Comparison of ENCODE assay signal across 8 cellular contexts in genomic region chr1:32894019-32894600, GRCh38. TPM values are rescaled to one million over a fixed set of nuclear protein-coding genes. Genes with fewer than 3 reads are reported as not detected.
DNase-seq lines count a peak whose midpoint lies in the region; ATAC-seq and TF ChIP-seq lines count a peak whose summit lies in the region.

No MANE protein-coding gene starts in this region.

- peaks cover 5% of the 10 kb centered on the region for H3K4me1 Mint-ChIP-seq in activated CD4-positive, alpha-beta memory T cell treated with anti-CD3 and anti-CD28 coated beads, Interleukin-2, amount 10 ng/mL, durations not matched to agents 7 days and 5 days

- no peaks in the 10 kb centered on the region for H3K36me3 ChIP-seq in suprapubic skin
- no peaks in the 10 kb centered on the region for H3K36me3 ChIP-seq in ascending aorta

- H3K27ac ChIP-seq in layer of hippocampus (ENCODE audit: low read depth, low read length), result peak overlapping the region; percentile 46
- no peak overlapping the region for H3K27ac ChIP-seq in suprapubic skin
- no peak overlapping the region for H3K27ac ChIP-seq in ascending aorta

- peak overlapping the region; percentile 36 for H3K4me3 Mint-ChIP-seq in activated CD4-positive, alpha-beta memory T cell treated with anti-CD3 and anti-CD28 coated beads, Interleukin-2, amount 10 ng/mL, durations not matched to agents 7 days and 5 days

- no peak for ATAC-seq in Right ventricle myocardium inferior

- no peak for TF ChIP-seq EP300 in suprapubic skin (IDR thresholded peaks at IDR 0.05)

- WGBS in suprapubic skin, result 67% methylated on average over 4 of the region's 8 CpGs

- TF ChIP-seq POLR2A in suprapubic skin (IDR thresholded peaks at IDR 0.05), result no peak

- H3K9me3 ChIP-seq in suprapubic skin (no peaks in the 10 kb centered on the region), ascending aorta (no peaks in the 10 kb centered on the region)

- DNase-seq in cardiac septum (ENCODE audit: low spot score), result peak; percentile 35
- DNase-seq in Right ventricle myocardium inferior (ENCODE audit: missing footprints), result no peak
- DNase-seq in activated CD4-positive, alpha-beta memory T cell treated with anti-CD3 and anti-CD28 coated beads, Interleukin-2, amount 10 ng/mL, durations not matched to agents 7 days and 5 days, result no peak
- no peak for DNase-seq in suprapubic skin (ENCODE audit: low spot score in 2 of 2)
- DNase-seq in NCI-H748 treated with DMSO at 0.1 percent for 48 hours (lab: John Stamatoyannopoulos, UW), result no peak
- DNase-seq in stimulated activated CD4-positive, alpha-beta T cell treated with anti-CD3 and anti-CD28 coated beads, Interleukin-4, amount 100 ng/mL, for 4 hours, result no peak
- DNase-seq in ascending aorta (ENCODE audit: low spot score in 2 of 2), result no peak

- no peaks in the 10 kb centered on the region for H3K9me3 Mint-ChIP-seq in activated CD4-positive, alpha-beta memory T cell treated with anti-CD3 and anti-CD28 coated beads, Interleukin-2, amount 10 ng/mL, durations not matched to agents 7 days and 5 days

- no peak for TF ChIP-seq CTCF in suprapubic skin (IDR thresholded peaks at IDR 0.05)
- no peak for TF ChIP-seq CTCF in ascending aorta (IDR thresholded peaks at IDR 0.05)

- no peaks in the 10 kb centered on the region for H3K27me3 ChIP-seq in layer of hippocampus (ENCODE audit: control insufficient read depth, insufficient read depth, low read length)
- peaks cover 15% of the 10 kb centered on the region for H3K27me3 ChIP-seq in suprapubic skin
- H3K27me3 ChIP-seq in ascending aorta, result no peaks in the 10 kb centered on the region

- H3K36me3 Mint-ChIP-seq in activated CD4-positive, alpha-beta memory T cell treated with anti-CD3 and anti-CD28 coated beads, Interleukin-2, amount 10 ng/mL, durations not matched to agents 7 days and 5 days (ENCODE audit: low read depth), result no peaks in the 10 kb centered on the region

- CTCF ChIA-PET in activated CD4-positive, alpha-beta memory T cell treated with anti-CD3 and anti-CD28 coated beads, Interleukin-2, amount 10 ng/mL, durations not matched to agents 7 days and 5 days (lab: Charles Lee), result interaction anchor here (0.6 to 1.2 kb wide), 2 partner anchors 10 to 400 kb away, joined by 4 read pairs; no protein-coding TSS in a partner anchor

- H3K4me1 ChIP-seq in suprapubic skin, result peaks cover 16% of the 10 kb centered on the region
- peaks cover 6% of the 10 kb centered on the region in 2 donors for H3K4me1 ChIP-seq in ascending aorta

- H3K4me3 ChIP-seq in suprapubic skin, result peak overlapping the region; percentile 55
- H3K4me3 ChIP-seq in ascending aorta, result peak overlapping the region in 1 of 2 donors; percentile 49

- POLR2A ChIA-PET in activated CD4-positive, alpha-beta memory T cell treated with anti-CD3 and anti-CD28 coated beads, Interleukin-2, amount 10 ng/mL, durations not matched to agents 7 days and 5 days (lab: Charles Lee), result no interaction called here

- no peak overlapping the region for H3K27ac Mint-ChIP-seq in activated CD4-positive, alpha-beta memory T cell treated with anti-CD3 and anti-CD28 coated beads, Interleukin-2, amount 10 ng/mL, durations not matched to agents 7 days and 5 days

- intact Hi-C loops in cardiac septum (cut with DNase I), result no loop called here
- intact Hi-C loops in Right ventricle myocardium inferior (cut with DNase I), result no loop called here
- intact Hi-C loops in ascending aorta (cut with DNase I), result no loop called here

- peaks cover 63% of the 10 kb centered on the region for H3K27me3 Mint-ChIP-seq in activated CD4-positive, alpha-beta memory T cell treated with anti-CD3 and anti-CD28 coated beads, Interleukin-2, amount 10 ng/mL, durations not matched to agents 7 days and 5 days

RNA-seq across cellular contexts. Expression of gene TMEM54, which starts 7.1 kb away (rescaled TPM):
- 17.0 TPM for total RNA-seq in cardiac septum
- total RNA-seq in Right ventricle myocardium inferior, result 10.9 TPM
- not detected for total RNA-seq in activated CD4-positive, alpha-beta memory T cell treated with anti-CD3 and anti-CD28 coated beads, Interleukin-2, amount 10 ng/mL, durations not matched to agents 7 days and 5 days
- total RNA-seq in suprapubic skin, result 100 to 1,000 TPM in 3 of 4 donors, 10 to 100 TPM in 1; 61.9 to 283 (median 228) TPM
- 60.9 TPM for total RNA-seq in ascending aorta

RNA-seq across cellular contexts. Expression of gene HPCA, which starts 7.8 kb away (rescaled TPM):
- total RNA-seq in cardiac septum (not detected), Right ventricle myocardium inferior (not detected), suprapubic skin (not detected), ascending aorta (not detected)
- under 1 TPM; 0.38 to 0.60 TPM for total RNA-seq in activated CD4-positive, alpha-beta memory T cell treated with anti-CD3 and anti-CD28 coated beads, Interleukin-2, amount 10 ng/mL, durations not matched to agents 7 days and 5 days

RNA-seq across cellular contexts. Expression of gene FNDC5, which starts 23.4 kb away (rescaled TPM):
- total RNA-seq in cardiac septum (18.7 TPM), Right ventricle myocardium inferior (139 TPM), suprapubic skin (1 to 10 TPM in 2 of 4 donors, under 1 TPM in 1, not detected in 1; 0.48 to 3.0 (median 1.6) TPM), ascending aorta (8.9 TPM)
- total RNA-seq in activated CD4-positive, alpha-beta memory T cell treated with anti-CD3 and anti-CD28 coated beads, Interleukin-2, amount 10 ng/mL, durations not matched to agents 7 days and 5 days, result not detected

Comparison
In these comparisons a context has a peak if more than half of its experiments do, and no peak if none do; other contexts are left out.
1. RNA of gene TMEM54, which starts 7.1 kb away (total RNA-seq): 61.9 to 283 TPM in suprapubic skin, 60.9 TPM in ascending aorta (single experiment), 17.0 TPM in cardiac septum (single experiment) and 10.9 TPM in Right ventricle myocardium inferior (single experiment); not detected in activated CD4-positive, alpha-beta memory T cell treated with anti-CD3 and anti-CD28 coated beads, Interleukin-2, amount 10 ng/mL, durations not matched to agents 7 days and 5 days; every median in the first group is over 10 times any median in the second.